Comparison of ENCODE assay signal across 22 cellular contexts in the genomic region with DNA sequence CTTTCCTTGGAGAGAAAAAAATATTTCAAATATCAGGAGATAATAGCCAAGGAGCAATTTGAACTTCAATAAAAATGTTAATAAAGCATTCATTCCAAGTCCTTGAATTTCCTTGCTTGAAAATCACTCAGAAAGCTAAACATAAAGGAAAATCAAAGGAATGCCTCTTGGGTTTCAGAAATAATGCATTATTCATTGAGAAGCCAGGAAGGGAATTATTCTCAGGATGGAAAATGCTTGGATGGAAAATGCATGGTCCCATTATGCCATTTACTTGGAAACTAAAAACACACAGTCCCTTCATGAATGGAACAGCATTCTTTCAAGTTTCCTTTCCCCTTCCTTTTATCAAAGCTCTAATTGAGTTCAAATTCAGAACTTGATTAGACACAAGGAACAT.
"Had no signal": no experiment of that assay in that cellular context is flagged by ENCODE, and none has a peak within 500 bp of the region (broad histone marks: within the 10 kb centered on the region; RNA-seq: fewer than 3 reads in every experiment).

No MANE protein-coding gene starts in this region.

- H3K4me3 Mint-ChIP-seq: effector memory CD8-positive, alpha-beta T cell; naive B cell; stimulated activated effector memory CD8-positive, alpha-beta T cell treated with anti-CD3 and anti-CD28 coated beads, Interleukin-12 subunit alpha, Interleukin-12 subunit beta, amount 100 ng/mL, for 72 hours; T-helper 1 cell treated with Interleukin-12 subunit alpha and Interleukin-12 subunit beta and Interleukin-4 antibody, amounts not matched to agents 30 μg/mL and 1 μg/mL, for 36 hours had no signal

- H3K9me3 Mint-ChIP-seq: stimulated activated effector memory CD8-positive, alpha-beta T cell treated with anti-CD3 and anti-CD28 coated beads, Interleukin-12 subunit alpha, Interleukin-12 subunit beta, amount 100 ng/mL, for 72 hours; T-helper 1 cell treated with Interleukin-12 subunit alpha and Interleukin-12 subunit beta and Interleukin-4 antibody, amounts not matched to agents 30 μg/mL and 1 μg/mL, for 36 hours had no signal

- H3K4me1 Mint-ChIP-seq: stimulated activated effector memory CD8-positive, alpha-beta T cell treated with anti-CD3 and anti-CD28 coated beads, Interleukin-12 subunit alpha, Interleukin-12 subunit beta, amount 100 ng/mL, for 72 hours had no signal

- H3K4me3 ChIP-seq: left lung, right lobe of liver, stomach had no signal

- H3K27ac ChIP-seq: left lung, neutrophil, parathyroid adenoma, right lobe of liver had no signal

- H3K27me3 ChIP-seq: left lung, right lobe of liver, stomach had no signal

- DNase-seq: activated CD4-positive, alpha-beta T cell treated with anti-CD3 and anti-CD28 coated beads, Interleukin-2, amount 50 U/mL, for 1 hour; activated CD8-positive, alpha-beta memory T cell treated with anti-CD3 and anti-CD28 coated beads, Interleukin-2, amount 50 U/mL, for 4 hours; activated effector memory CD4-positive, alpha-beta T cell treated with anti-CD3 and anti-CD28 coated beads, Interleukin-2, amount 50 U/mL, for 16 hours; activated naive CD4-positive, alpha-beta T cell treated with anti-CD3 and anti-CD28 coated beads, Interleukin-2, amount 50 U/mL, for 16 hours; activated T-cell treated with anti-CD3 and anti-CD28 coated beads, Interleukin-2, amount 50 U/mL, for 48 hours; dermis blood vessel endothelial cell; effector memory CD8-positive, alpha-beta T cell; kidney; left lung; mammary epithelial cell; naive B cell; right lobe of liver; small intestine; stimulated activated CD4-positive, alpha-beta T cell treated with anti-CD3 and anti-CD28 coated beads, Interleukin-4, amount 100 ng/mL, for 24 hours; stomach had no signal

- ATAC-seq: activated CD4-positive, CD25-positive, alpha-beta regulatory T cell treated with anti-CD3 and anti-CD28 coated beads, Interleukin-2, amount 50 U/mL, for 24 hours; effector memory CD8-positive, alpha-beta T cell; left lung; right lobe of liver; stimulated activated effector memory CD8-positive, alpha-beta T cell treated with anti-CD3 and anti-CD28 coated beads, Interleukin-12 subunit alpha, Interleukin-12 subunit beta, amount 100 ng/mL, for 72 hours had no signal

- H3K27ac Mint-ChIP-seq: effector memory CD8-positive, alpha-beta T cell; naive B cell; stimulated activated effector memory CD8-positive, alpha-beta T cell treated with anti-CD3 and anti-CD28 coated beads, Interleukin-12 subunit alpha, Interleukin-12 subunit beta, amount 100 ng/mL, for 72 hours; T-helper 1 cell treated with Interleukin-12 subunit alpha and Interleukin-12 subunit beta and Interleukin-4 antibody, amounts not matched to agents 30 μg/mL and 1 μg/mL, for 36 hours had no signal

- H3K36me3 Mint-ChIP-seq: naive B cell; stimulated activated effector memory CD8-positive, alpha-beta T cell treated with anti-CD3 and anti-CD28 coated beads, Interleukin-12 subunit alpha, Interleukin-12 subunit beta, amount 100 ng/mL, for 72 hours had no signal

- H3K9me3 ChIP-seq: left lung, neutrophil, right lobe of liver, stomach had no signal

- H3K4me1 ChIP-seq: left lung, parathyroid adenoma, right lobe of liver had no signal

- FAIRE-seq: astrocyte, frontal cortex, kidney, small intestine had no signal

- H3K27me3 Mint-ChIP-seq: effector memory CD8-positive, alpha-beta T cell had no signal

- H3K36me3 ChIP-seq: left lung, neutrophil, right lobe of liver had no signal
